In the genomic region with DNA sequence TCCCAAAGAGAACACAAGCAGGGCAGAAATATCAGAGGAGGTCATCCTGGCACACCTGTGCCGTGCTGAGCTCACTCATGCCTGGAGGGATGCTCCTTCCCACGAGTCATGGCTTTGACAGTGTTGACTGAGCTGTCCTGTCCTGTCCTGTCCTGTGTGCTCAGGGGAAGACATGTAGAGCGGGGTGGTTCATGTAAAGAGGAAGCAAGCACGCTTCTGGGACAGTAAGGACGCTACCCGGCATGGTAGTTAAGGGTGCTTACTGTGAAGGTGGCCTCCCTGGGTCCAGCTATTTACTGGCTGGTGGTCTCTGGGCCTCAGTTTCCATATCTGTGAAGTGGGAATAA, we compare ENCODE assay signal across 8 cellular contexts. TPM values are rescaled to one million over a fixed set of nuclear protein-coding genes. Genes with fewer than 3 reads are reported as not detected.
DNase-seq lines count a peak whose midpoint lies in the region; ATAC-seq and TF ChIP-seq lines count a peak whose summit lies in the region.

No MANE protein-coding gene starts in this region.

- POLR2A ChIA-PET in HEK293T (lab: Yijun Ruan, JAX) = no interaction called here

- H3K27ac ChIP-seq in heart right ventricle = peak overlapping the region; percentile 47 to 92 (median 81)
- H3K27ac ChIP-seq in colonic mucosa = peak overlapping the region; percentile 90
- H3K27ac ChIP-seq in spleen = peak overlapping the region; percentile 60 to 92 (median 84)

- TF ChIP-seq CTCF in heart right ventricle (IDR thresholded peaks at IDR 0.05) (no peak), colonic mucosa (IDR thresholded peaks at IDR 0.05) (no peak), spleen (IDR thresholded peaks at IDR 0.05 in 8 of 11, conservative IDR thresholded peaks at IDR 0.05 in 3 of 11) (no peak)

- H3K36me3 ChIP-seq in heart right ventricle = peaks cover 0 to 13% (median 0%) of the 10 kb centered on the region in 9 donors
- no peaks in the 10 kb centered on the region for H3K36me3 ChIP-seq in colonic mucosa
- H3K36me3 ChIP-seq in spleen = peaks cover 0 to 14% (median 2%) of the 10 kb centered on the region in 6 donors

- intact Hi-C loops in heart right ventricle (cut with DNase I) (no loop called here), Right ventricle myocardium superior (cut with DNase I) (no loop called here), colonic mucosa (cut with DNase I) (no loop called here), spleen (cut with DNase I; ENCODE audit: low total_unique reads) (no loop called here)

- ATAC-seq in heart right ventricle = peak in 5 of 8 donors; percentile 8 to 26 (median 24)
- no peak for ATAC-seq in Right ventricle myocardium superior (ENCODE audit: poor library complexity)

- WGBS in heart right ventricle, 2 donors = 58 to 65% methylated on average over 6 of the region's 6 CpGs
- 7 to 26% (median 13%) methylated on average over 6 of the region's 6 CpGs for WGBS in spleen, 5 donors

- peak overlapping the region; percentile 65 to 81 for H3K9ac ChIP-seq in colonic mucosa (ENCODE audit: low read depth in 2 of 2, low read length in 2 of 2)

- CTCF ChIA-PET in HEK293T (lab: Yijun Ruan, JAX) = no interaction called here

- H3K4me3 ChIP-seq in heart right ventricle = peak overlapping the region in 9 of 10 donors; percentile 33 to 66 (median 56)
- H3K4me3 ChIP-seq in Jurkat, Clone E6-1 (ENCODE audit: low read length) = peak overlapping the region; percentile 90
- peak overlapping the region; percentile 45 for H3K4me3 ChIP-seq in colonic mucosa
- peak overlapping the region; percentile 34 to 79 (median 52) for H3K4me3 ChIP-seq in spleen

- peaks cover 7 to 61% (median 31%) of the 10 kb centered on the region in 9 donors for H3K4me1 ChIP-seq in heart right ventricle
- peaks cover 17% of the 10 kb centered on the region for H3K4me1 ChIP-seq in colonic mucosa
- peaks cover 22 to 67% (median 57%) of the 10 kb centered on the region in 6 donors for H3K4me1 ChIP-seq in spleen

- DNase-seq in heart right ventricle (no peak), Right ventricle myocardium superior (no peak), colonic mucosa (no peak), spleen (no peak), NCI-H774 (lab: John Stamatoyannopoulos, UW) (no peak), NCI-H446 (lab: John Stamatoyannopoulos, UW) (no peak), HEK293T (ENCODE audit: extremely low spot score) (no peak)
- DNase-seq in Jurkat, Clone E6-1 (ENCODE audit: low read depth, low spot score) = no peak

- H3K9me3 ChIP-seq in heart right ventricle = no peaks in the 10 kb centered on the region
- no peaks in the 10 kb centered on the region for H3K9me3 ChIP-seq in colonic mucosa
- no peaks in the 10 kb centered on the region for H3K9me3 ChIP-seq in spleen

- TF ChIP-seq POLR2A in spleen (IDR thresholded peaks at IDR 0.05) = no peak

- H3K27me3 ChIP-seq in heart right ventricle = no peaks in the 10 kb centered on the region
- no peaks in the 10 kb centered on the region for H3K27me3 ChIP-seq in colonic mucosa
- no peaks in the 10 kb centered on the region for H3K27me3 ChIP-seq in spleen (replicated peaks in 1 of 7)

TF ChIP-seq in HEK293T, 16 proteins besides CTCF, POLR2A, EP300 and RAD21:
- TF ChIP-seq L3MBTL2 (conservative IDR thresholded peaks at IDR 0.05) = no peak
- no peak for TF ChIP-seq SUZ12 (IDR thresholded peaks at IDR 0.05)
- no peak for TF ChIP-seq HDGF (IDR thresholded peaks at IDR 0.05; ENCODE audit: borderline replicate concordance)
- no peak for TF ChIP-seq NFRKB (IDR thresholded peaks at IDR 0.05)
- no peak for TF ChIP-seq TARDBP (IDR thresholded peaks at IDR 0.05)
- TF ChIP-seq BHLHE40 (IDR thresholded peaks at IDR 0.05; ENCODE audit: borderline replicate concordance) = no peak
- no peak for TF ChIP-seq ARNT (IDR thresholded peaks at IDR 0.05)
- TF ChIP-seq ELF4 (IDR thresholded peaks at IDR 0.05) = no peak
- no peak for TF ChIP-seq CTBP1 (IDR thresholded peaks at IDR 0.05; ENCODE audit: borderline replicate concordance)
- no peak for TF ChIP-seq SP1 (IDR thresholded peaks at IDR 0.05)
- no peak for TF ChIP-seq PKNOX1 (IDR thresholded peaks at IDR 0.05)
- no peak for TF ChIP-seq ZNF384 (IDR thresholded peaks at IDR 0.05)
- TF ChIP-seq FOXK2 (IDR thresholded peaks at IDR 0.05) = no peak

RNA-seq across cellular contexts. Expression of gene LGALS9, which starts 0.4 kb away (rescaled TPM):
- total RNA-seq in heart right ventricle (10 to 100 TPM in 9 of 10 donors, 1 to 10 TPM in 1; 7.5 to 79.1 (median 16.2) TPM), Right ventricle myocardium superior (17.0 TPM), colonic mucosa (100 to 1,000 TPM; 370 to 444 TPM), spleen (100 to 1,000 TPM; 187 to 309 (median 252) TPM)
- polyA plus RNA-seq in heart right ventricle (10 to 100 TPM; 18.8 to 30.2 TPM), spleen (100 to 1,000 TPM; 162 to 202 (median 198) TPM)
- polyA plus RNA-seq in Jurkat, Clone E6-1 (2012; ENCODE audit: insufficient read depth, insufficient read length) = 22.1 TPM
